ENCODE assay signal across 8 cellular contexts in the genomic region with DNA sequence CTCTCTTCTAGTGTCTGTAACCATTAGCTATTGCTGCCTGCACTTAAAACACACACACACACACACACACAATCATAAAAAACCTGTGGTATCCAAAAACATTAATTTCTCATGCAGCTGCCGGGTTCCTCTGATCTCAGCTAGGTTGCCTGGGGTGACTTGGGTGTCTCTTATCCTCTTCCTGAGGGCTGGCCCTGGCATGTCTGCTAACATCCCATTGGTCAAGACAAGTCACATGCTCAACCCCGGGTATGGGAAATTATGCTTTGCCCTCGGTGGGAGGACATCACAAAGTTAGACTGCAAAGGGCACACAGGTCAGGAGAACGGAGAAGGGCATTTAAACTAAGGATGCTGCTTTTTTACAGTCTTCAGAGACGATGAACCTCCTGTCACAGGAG. TPM values are rescaled to one million over a fixed set of nuclear protein-coding genes. Genes with fewer than 3 reads are reported as not detected.
DNase-seq lines count a peak whose midpoint lies in the region; ATAC-seq, FAIRE-seq and TF ChIP-seq lines count a peak whose summit lies in the region.

No MANE protein-coding gene starts in this region.

- H2AFZ ChIP-seq in HCT116 (ENCODE audit: low read depth, low read length, poor library complexity, severe bottlenecking): peak overlapping the region; percentile 83

- H3K36me3 ChIP-seq in HCT116 (ENCODE audit: control insufficient read depth in 1 of 2, insufficient read depth in 2 of 2, low read length in 2 of 2) (no peaks in the 10 kb centered on the region), colonic mucosa (no peaks in the 10 kb centered on the region), pancreas (no peaks in the 10 kb centered on the region)

- no peak overlapping the region for H3K4me3 Mint-ChIP-seq in Calu3 (ENCODE audit: low read depth, unreplicated experiment)

- CTCF ChIA-PET in Calu3 (lab: Charles Lee) (no interaction called here), HCT116 (lab: Charles Lee) (no interaction called here)

- TF ChIP-seq CTCF in Calu3 (IDR thresholded peaks at IDR 0.05; ENCODE audit: unreplicated experiment): no peak
- TF ChIP-seq CTCF in HCT116 (IDR thresholded peaks at IDR 0.05 in 2 of 3, conservative IDR thresholded peaks at IDR 0.05 in 1 of 3; ENCODE audit: borderline replicate concordance in 1 of 3, insufficient read depth in 1 of 3, low read depth in 2 of 3, low read length in 2 of 3): no peak
- TF ChIP-seq CTCF in colonic mucosa (IDR thresholded peaks at IDR 0.05): no peak
- TF ChIP-seq CTCF in pancreas (IDR thresholded peaks at IDR 0.05): no peak

- H3K27me3 ChIP-seq in HCT116 (ENCODE audit: insufficient read depth, low read length): no peaks in the 10 kb centered on the region
- H3K27me3 ChIP-seq in colonic mucosa: no peaks in the 10 kb centered on the region
- no peaks in the 10 kb centered on the region for H3K27me3 ChIP-seq in pancreas

- RAD21 ChIA-PET in HCT116 (lab: Charles Lee; ENCODE audit: low non-redundant PET in 1 of 2, low total read pairs in 2 of 2, uncharacterized antibody in 2 of 2, unreplicated experiment in 2 of 2): no interaction called here

- no peaks in the 10 kb centered on the region for H3K9me2 ChIP-seq in HCT116 (ENCODE audit: insufficient read depth)

- no peak for TF ChIP-seq POLR2A in HCT116 (IDR thresholded peaks at IDR 0.05; ENCODE audit: borderline replicate concordance, extremely low read depth, insufficient read depth, insufficient read length)
- TF ChIP-seq POLR2A in Raji (IDR thresholded peaks at IDR 0.05; ENCODE audit: insufficient read depth, low read depth, low read length): peak; percentile 83

- H3K27me3 Mint-ChIP-seq in Calu3 (ENCODE audit: unreplicated experiment): no peaks in the 10 kb centered on the region

- no peak for TF ChIP-seq RAD21 in HCT116 (IDR thresholded peaks at IDR 0.05; ENCODE audit: low read depth)

- no peak overlapping the region for H3K27ac Mint-ChIP-seq in Calu3 (ENCODE audit: unreplicated experiment)

- peak overlapping the region; percentile 43 for H3K4me2 ChIP-seq in HCT116 (ENCODE audit: low read length)

- intact Hi-C loops in Calu3 (cut with micrococcal nuclease; ENCODE audit: unreplicated experiment) (loop anchor here (5.0 kb wide), 1 partner anchor 165 kb away; no protein-coding TSS in a partner anchor), HCT116 (cut with micrococcal nuclease) (no loop called here), colonic mucosa (cut with DNase I) (no loop called here), pancreas (cut with DNase I) (loop anchor here in 2 of 3 donors (5.0 to 10.0 kb wide), 3 partner anchors 180 to 343 kb away; no protein-coding TSS in a partner anchor)

- H3K4me1 ChIP-seq in HCT116 (ENCODE audit: control insufficient read depth in 1 of 2, insufficient read depth in 2 of 2, low read length in 2 of 2): peaks cover 13 to 27% of the 10 kb centered on the region in 2 experiments
- no peaks in the 10 kb centered on the region for H3K4me1 ChIP-seq in colonic mucosa
- H3K4me1 ChIP-seq in pancreas: peaks cover 3 to 5% (median 3%) of the 10 kb centered on the region in 3 donors

- H3K79me2 ChIP-seq in HCT116 (ENCODE audit: insufficient read depth, low read length): peaks cover under 1% of the 10 kb centered on the region; the same call in 1 of the 2 replicates

- H3K27ac ChIP-seq in HCT116 (ENCODE audit: low read depth, low read length): 0 out of 2 replicates have a peak overlapping the region, but pooled peaks have one; percentile 7
- H3K27ac ChIP-seq in colonic mucosa: no peak overlapping the region
- H3K27ac ChIP-seq in pancreas: no peak overlapping the region

- H3K4me1 Mint-ChIP-seq in Calu3 (ENCODE audit: low read depth, unreplicated experiment): peaks cover 17% of the 10 kb centered on the region

- H3K9ac ChIP-seq in HCT116 (ENCODE audit: low read length) (no peak overlapping the region), colonic mucosa (ENCODE audit: low read depth in 2 of 2, low read length in 2 of 2) (no peak overlapping the region)

- no peaks in the 10 kb centered on the region for H4K20me1 ChIP-seq in HCT116 (ENCODE audit: insufficient read depth)

- H3K4me3 ChIP-seq in HCT116 (replicated peaks in 1 of 2; ENCODE audit: low read depth in 1 of 2, low read length in 2 of 2) (no peak overlapping the region), colonic mucosa (no peak overlapping the region), pancreas (no peak overlapping the region)

- DNase-seq in Calu3 (peak; percentile 34), HCT116 (ENCODE audit: low read depth, low spot score) (no peak), colonic mucosa (peak; percentile 45), pancreas (no peak)
- peak in 2 of 3 donors; percentile 21 to 26 for DNase-seq in stimulated activated CD4-positive, alpha-beta T cell treated with anti-CD3 and anti-CD28 coated beads, TNF-alpha, amount 100 ng/mL, for 48 hours (ENCODE audit: low read depth in 3 of 3)

- H3K9me3 ChIP-seq in HCT116 (ENCODE audit: control insufficient read depth in 1 of 2, insufficient read depth in 1 of 2, low read depth in 1 of 2, low read length in 2 of 2) (no peaks in the 10 kb centered on the region; a peak in 1 of 4 replicates), colonic mucosa (no peaks in the 10 kb centered on the region), pancreas (no peaks in the 10 kb centered on the region)

- 21% methylated on average over 5 of the region's 5 CpGs for WGBS in pancreas, 2 donors

- POLR2A ChIA-PET in HCT116 (lab: Charles Lee): no interaction called here

- H3K36me3 Mint-ChIP-seq in Calu3 (ENCODE audit: insufficient read depth, unreplicated experiment): peaks cover 19% of the 10 kb centered on the region

- BruUV-seq in Calu3 (replicated peaks; lab: Mats Ljungman, UMichigan) (no TSS peak), HCT116 (replicated peaks; lab: Mats Ljungman, UMichigan) (no TSS peak)

- FAIRE-seq in pancreas (lab: Jason Lieb, UNC): no peak

- no peaks in the 10 kb centered on the region for H3K9me3 Mint-ChIP-seq in Calu3 (ENCODE audit: low read depth, unreplicated experiment)

- ATAC-seq in HCT116 (peak; percentile 51), GM21390 (IDR thresholded peaks at IDR 0.05; ENCODE audit: unreplicated experiment) (no peak), HG02571 (IDR thresholded peaks at IDR 0.05; ENCODE audit: unreplicated experiment) (no peak), pancreas (no peak)

TF ChIP-seq in HCT116, 20 proteins besides CTCF, POLR2A, EP300 and RAD21:
- TF ChIP-seq JUND (IDR thresholded peaks at IDR 0.05) (no peak), CBX3 (IDR thresholded peaks at IDR 0.05; ENCODE audit: low read depth) (no peak), ZFX (IDR thresholded peaks at IDR 0.05) (no peak), SIN3A (IDR thresholded peaks at IDR 0.05; ENCODE audit: low read depth) (no peak), ELF1 (IDR thresholded peaks at IDR 0.05; ENCODE audit: borderline replicate concordance, low read depth) (no peak)

RNA-seq across cellular contexts. Expression of a gene that starts 55.7 kb away (rescaled TPM):
- total RNA-seq in Calu3 (2022) (13.0 and 25.3 TPM in 2 replicates), HCT116 (2021; ENCODE audit: unreplicated experiment) (0.54 TPM), colonic mucosa (under 1 TPM; 0.10 to 0.32 TPM), pancreas (1 to 10 TPM; 1.9 to 4.8 (median 3.6) TPM)
- polyA plus RNA-seq in HCT116 (2012): 0.30 and 0.36 TPM in 2 replicates
- polyA plus RNA-seq in pancreas: 1 to 10 TPM; 3.9 to 4.9 TPM

Comparison
In these comparisons a context has a peak if more than half of its experiments do, and no peak if none do; other contexts are left out.
1. DNase-seq: peak in Calu3 (single experiment), colonic mucosa (single experiment) and stimulated activated CD4-positive, alpha-beta T cell treated with anti-CD3 and anti-CD28 coated beads, TNF-alpha, amount 100 ng/mL, for 48 hours (2 of 3); none in HCT116 (single experiment) and pancreas (0 of 6).
2. intact Hi-C loops: an anchor here in Calu3 (5.0 kb wide) and pancreas (5.0 to 10.0 kb wide); none called in HCT116 and colonic mucosa.